In the genomic region with DNA sequence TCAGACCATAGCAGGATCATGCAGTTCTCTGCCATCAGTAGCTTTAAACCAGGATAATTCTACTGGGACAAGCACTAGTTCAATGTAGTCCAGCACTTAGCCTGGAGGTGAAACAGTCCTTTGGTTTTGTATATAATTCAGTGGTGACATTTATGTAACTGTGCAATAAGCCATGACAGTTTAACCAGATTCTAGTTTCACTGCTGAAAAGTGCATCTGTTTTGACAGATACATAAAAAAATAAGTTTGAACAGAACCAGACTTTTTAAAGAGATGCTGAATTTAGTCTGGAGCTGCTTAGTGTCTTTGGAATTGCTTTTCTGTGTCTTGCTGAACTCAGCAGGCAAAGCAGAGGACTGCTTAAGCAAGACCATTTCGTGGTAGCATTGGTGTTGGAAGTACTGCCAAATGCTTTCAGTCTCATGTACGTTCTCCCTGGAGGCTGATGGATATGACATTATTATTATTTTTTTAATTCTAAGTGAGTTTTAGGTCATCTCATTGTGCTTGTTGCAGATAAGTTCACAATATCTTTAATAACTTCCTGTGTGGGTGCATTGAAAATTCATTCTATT, we compare ENCODE assay signal across 28 cellular contexts.
A peak's percentile ranks its signal among the peaks of the same experiment; 100 is the strongest.
DNase-seq lines count a peak whose midpoint lies in the region; ATAC-seq and TF ChIP-seq lines count a peak whose summit lies in the region.
"Had no signal": no experiment of that assay in that cellular context is flagged by ENCODE, and none has a peak within 500 bp of the region (broad histone marks: within the 10 kb centered on the region; RNA-seq: fewer than 3 reads in every experiment).

No MANE protein-coding gene starts in this region.

- CTCF ChIA-PET in WTC11 (lab: Charles Lee): interaction anchor here (6.2 kb wide), 1 partner anchor 169 kb away, joined by 54 read pairs; no protein-coding TSS in a partner anchor

- no peak overlapping the region for H3K4me3 Mint-ChIP-seq in WTC11
- H3K4me3 Mint-ChIP-seq: activated CD4-positive, alpha-beta T cell treated with anti-CD3 and anti-CD28 coated beads, Interleukin-2, amount 10 ng/mL, durations not matched to agents 24 days and 14 days; activated CD8-positive, alpha-beta memory T cell treated with anti-CD3 and anti-CD28 coated beads, Interleukin-2, amount 10 ng/mL, durations not matched to agents 7 days and 5 days; activated naive CD4-positive, alpha-beta T cell treated with anti-CD3 and anti-CD28 coated beads for 36 hours; CD8-positive, alpha-beta T cell; dendritic cell treated with granulocyte-macrophage colony-stimulating factor and Interleukin-4, amounts not matched to agents 40 ng/mL and 50 ng/mL, for 4 days; immature natural killer cell had no signal

- peaks cover 9% of the 10 kb centered on the region for H3K9me3 Mint-ChIP-seq in WTC11
- H3K9me3 Mint-ChIP-seq: activated CD4-positive, alpha-beta T cell treated with anti-CD3 and anti-CD28 coated beads, Interleukin-2, amount 10 ng/mL, durations not matched to agents 24 days and 14 days; CD8-positive, alpha-beta T cell; dendritic cell treated with granulocyte-macrophage colony-stimulating factor and Interleukin-4, amounts not matched to agents 40 ng/mL and 50 ng/mL, for 4 days had no signal

- no peaks in the 10 kb centered on the region for H3K36me3 ChIP-seq in uterus
- H3K36me3 ChIP-seq: left ventricle myocardium inferior had no signal

- no peaks in the 10 kb centered on the region for H3K4me1 ChIP-seq in uterus
- H3K4me1 ChIP-seq: parathyroid adenoma had no signal

- DNase-seq in cardiac fibroblast (ENCODE audit: low read depth in 2 of 2) (peak; percentile 55 to 75), iris pigment epithelial cell (ENCODE audit: low read depth) (peak; percentile 41), uterus (no peak), WTC11 (ENCODE audit: low spot score) (no peak), GM13977 (ENCODE audit: low spot score) (no peak), OCI-M2 (lab: John Stamatoyannopoulos, UW; ENCODE audit: unreplicated experiment) (no peak), midbrain (lab: John Stamatoyannopoulos, UW) (no peak)
- DNase-seq: activated CD4-positive, alpha-beta T cell treated with anti-CD3 and anti-CD28 coated beads, Interleukin-2, amount 10 ng/mL, durations not matched to agents 24 days and 14 days; activated CD8-positive, alpha-beta memory T cell treated with anti-CD3 and anti-CD28 coated beads, Interleukin-2, amount 10 ng/mL, durations not matched to agents 7 days and 5 days; activated naive CD4-positive, alpha-beta T cell treated with anti-CD3 and anti-CD28 coated beads for 36 hours; anterior cingulate cortex; caudate nucleus; CD8-positive, alpha-beta T cell; foreskin melanocyte; immature natural killer cell; left ventricle myocardium inferior; NCI-H1092; NCI-H1930; NCI-H526 treated with DMSO at 0.1 percent for 48 hours; right cardiac atrium; T-helper 2 cell; trophoblast cell had no signal

- H3K4me3 ChIP-seq in cardiac fibroblast (replicated peaks in 1 of 2; ENCODE audit: low read depth in 2 of 2, low read length in 2 of 2) (no peak overlapping the region), uterus (no peak overlapping the region)
- H3K4me3 ChIP-seq: left ventricle myocardium inferior had no signal

- H3K27ac Mint-ChIP-seq in WTC11: no peak overlapping the region
- H3K27ac Mint-ChIP-seq: activated CD4-positive, alpha-beta T cell treated with anti-CD3 and anti-CD28 coated beads, Interleukin-2, amount 10 ng/mL, durations not matched to agents 24 days and 14 days; activated CD8-positive, alpha-beta memory T cell treated with anti-CD3 and anti-CD28 coated beads, Interleukin-2, amount 10 ng/mL, durations not matched to agents 7 days and 5 days; activated naive CD4-positive, alpha-beta T cell treated with anti-CD3 and anti-CD28 coated beads for 36 hours; CD8-positive, alpha-beta T cell; dendritic cell treated with granulocyte-macrophage colony-stimulating factor and Interleukin-4, amounts not matched to agents 40 ng/mL and 50 ng/mL, for 4 days; immature natural killer cell had no signal

- peaks cover 7% of the 10 kb centered on the region for H3K36me3 Mint-ChIP-seq in WTC11
- H3K36me3 Mint-ChIP-seq: activated CD8-positive, alpha-beta memory T cell treated with anti-CD3 and anti-CD28 coated beads, Interleukin-2, amount 10 ng/mL, durations not matched to agents 7 days and 5 days; CD8-positive, alpha-beta T cell; immature natural killer cell had no signal

- peak overlapping the region; percentile 31 to 32 for H3K27ac ChIP-seq in uterus
- H3K27ac ChIP-seq: left ventricle myocardium inferior, parathyroid adenoma, VCaP had no signal

- H3K4me1 Mint-ChIP-seq in WTC11: peaks cover 7% of the 10 kb centered on the region
- H3K4me1 Mint-ChIP-seq: activated CD4-positive, alpha-beta T cell treated with anti-CD3 and anti-CD28 coated beads, Interleukin-2, amount 10 ng/mL, durations not matched to agents 24 days and 14 days; activated CD8-positive, alpha-beta memory T cell treated with anti-CD3 and anti-CD28 coated beads, Interleukin-2, amount 10 ng/mL, durations not matched to agents 7 days and 5 days; immature natural killer cell had no signal

- H3K9me3 ChIP-seq in uterus: no peaks in the 10 kb centered on the region
- H3K9me3 ChIP-seq: left ventricle myocardium inferior had no signal

- POLR2A ChIA-PET in WTC11 (lab: Charles Lee): no interaction called here

- intact Hi-C loops in uterus (cut with DNase I; ENCODE audit: low total_unique reads): no loop called here

- ATAC-seq in HG03175 (IDR thresholded peaks at IDR 0.05; ENCODE audit: unreplicated experiment): peak; percentile 36
- no peak for ATAC-seq in WTC11
- ATAC-seq: activated CD8-positive, alpha-beta memory T cell treated with anti-CD3 and anti-CD28 coated beads, Interleukin-2, amount 10 ng/mL, durations not matched to agents 7 days and 5 days; CD8-positive, alpha-beta T cell; HepG2; right cardiac atrium; SK-N-SH treated with all-trans-retinoic acid at 6 μM for 48 hours had no signal

- in situ Hi-C loops in GM13977 (cut with MboI; ENCODE audit: low pct_unique_long_range_greater_than_20kb, low sequenced_read_pairs, unreplicated experiment): no loop called here

- no peaks in the 10 kb centered on the region; the same call in 1 of the 2 replicates for H3K27me3 Mint-ChIP-seq in WTC11 (ENCODE audit: low read depth)
- H3K27me3 Mint-ChIP-seq: activated CD4-positive, alpha-beta T cell treated with anti-CD3 and anti-CD28 coated beads, Interleukin-2, amount 10 ng/mL, durations not matched to agents 24 days and 14 days; activated CD8-positive, alpha-beta memory T cell treated with anti-CD3 and anti-CD28 coated beads, Interleukin-2, amount 10 ng/mL, durations not matched to agents 7 days and 5 days; dendritic cell treated with granulocyte-macrophage colony-stimulating factor and Interleukin-4, amounts not matched to agents 40 ng/mL and 50 ng/mL, for 4 days had no signal

- no peaks in the 10 kb centered on the region for H3K27me3 ChIP-seq in uterus

- no peak for TF ChIP-seq CTCF in cardiac fibroblast (IDR thresholded peaks at IDR 0.05; ENCODE audit: low read depth, low read length)
- no peak for TF ChIP-seq CTCF in uterus (IDR thresholded peaks at IDR 0.05)
- no peak for TF ChIP-seq CTCF in WTC11 (IDR thresholded peaks at IDR 0.05)
- TF ChIP-seq CTCF in GM13977 (IDR thresholded peaks at IDR 0.05; ENCODE audit: extremely low read depth, insufficient read depth, missing control alignments): no peak

- no peak for TF ChIP-seq POLR2A in uterus (IDR thresholded peaks at IDR 0.05)

TF ChIP-seq in WTC11, 78 proteins besides CTCF, POLR2A, EP300 and RAD21 (continues in another document):
- TF ChIP-seq, protein P1, sequence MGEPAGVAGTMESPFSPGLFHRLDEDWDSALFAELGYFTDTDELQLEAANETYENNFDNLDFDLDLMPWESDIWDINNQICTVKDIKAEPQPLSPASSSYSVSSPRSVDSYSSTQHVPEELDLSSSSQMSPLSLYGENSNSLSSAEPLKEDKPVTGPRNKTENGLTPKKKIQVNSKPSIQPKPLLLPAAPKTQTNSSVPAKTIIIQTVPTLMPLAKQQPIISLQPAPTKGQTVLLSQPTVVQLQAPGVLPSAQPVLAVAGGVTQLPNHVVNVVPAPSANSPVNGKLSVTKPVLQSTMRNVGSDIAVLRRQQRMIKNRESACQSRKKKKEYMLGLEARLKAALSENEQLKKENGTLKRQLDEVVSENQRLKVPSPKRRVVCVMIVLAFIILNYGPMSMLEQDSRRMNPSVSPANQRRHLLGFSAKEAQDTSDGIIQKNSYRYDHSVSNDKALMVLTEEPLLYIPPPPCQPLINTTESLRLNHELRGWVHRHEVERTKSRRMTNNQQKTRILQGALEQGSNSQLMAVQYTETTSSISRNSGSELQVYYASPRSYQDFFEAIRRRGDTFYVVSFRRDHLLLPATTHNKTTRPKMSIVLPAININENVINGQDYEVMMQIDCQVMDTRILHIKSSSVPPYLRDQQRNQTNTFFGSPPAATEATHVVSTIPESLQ (CRISPR knock-in tag; IDR thresholded peaks at IDR 0.05): no peak
- TF ChIP-seq, protein P2, sequence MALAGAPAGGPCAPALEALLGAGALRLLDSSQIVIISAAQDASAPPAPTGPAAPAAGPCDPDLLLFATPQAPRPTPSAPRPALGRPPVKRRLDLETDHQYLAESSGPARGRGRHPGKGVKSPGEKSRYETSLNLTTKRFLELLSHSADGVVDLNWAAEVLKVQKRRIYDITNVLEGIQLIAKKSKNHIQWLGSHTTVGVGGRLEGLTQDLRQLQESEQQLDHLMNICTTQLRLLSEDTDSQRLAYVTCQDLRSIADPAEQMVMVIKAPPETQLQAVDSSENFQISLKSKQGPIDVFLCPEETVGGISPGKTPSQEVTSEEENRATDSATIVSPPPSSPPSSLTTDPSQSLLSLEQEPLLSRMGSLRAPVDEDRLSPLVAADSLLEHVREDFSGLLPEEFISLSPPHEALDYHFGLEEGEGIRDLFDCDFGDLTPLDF (CRISPR knock-in tag; IDR thresholded peaks at IDR 0.05): no peak
- no peak for TF ChIP-seq NFATC4 (CRISPR knock-in tag; IDR thresholded peaks at IDR 0.05)
- TF ChIP-seq, protein P3, sequence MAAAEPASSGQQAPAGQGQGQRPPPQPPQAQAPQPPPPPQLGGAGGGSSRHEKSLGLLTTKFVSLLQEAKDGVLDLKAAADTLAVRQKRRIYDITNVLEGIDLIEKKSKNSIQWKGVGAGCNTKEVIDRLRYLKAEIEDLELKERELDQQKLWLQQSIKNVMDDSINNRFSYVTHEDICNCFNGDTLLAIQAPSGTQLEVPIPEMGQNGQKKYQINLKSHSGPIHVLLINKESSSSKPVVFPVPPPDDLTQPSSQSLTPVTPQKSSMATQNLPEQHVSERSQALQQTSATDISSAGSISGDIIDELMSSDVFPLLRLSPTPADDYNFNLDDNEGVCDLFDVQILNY (CRISPR knock-in tag; IDR thresholded peaks at IDR 0.05): no peak

Comparison
In these comparisons a context has a peak if more than half of its experiments do, and no peak if none do; other contexts are left out.
1. DNase-seq: peak in cardiac fibroblast (2 of 2) and iris pigment epithelial cell (single experiment); none in uterus (0 of 2), WTC11 (single experiment), GM13977 (single experiment), OCI-M2 (single experiment) and midbrain (single experiment).